In the genomic region with DNA sequence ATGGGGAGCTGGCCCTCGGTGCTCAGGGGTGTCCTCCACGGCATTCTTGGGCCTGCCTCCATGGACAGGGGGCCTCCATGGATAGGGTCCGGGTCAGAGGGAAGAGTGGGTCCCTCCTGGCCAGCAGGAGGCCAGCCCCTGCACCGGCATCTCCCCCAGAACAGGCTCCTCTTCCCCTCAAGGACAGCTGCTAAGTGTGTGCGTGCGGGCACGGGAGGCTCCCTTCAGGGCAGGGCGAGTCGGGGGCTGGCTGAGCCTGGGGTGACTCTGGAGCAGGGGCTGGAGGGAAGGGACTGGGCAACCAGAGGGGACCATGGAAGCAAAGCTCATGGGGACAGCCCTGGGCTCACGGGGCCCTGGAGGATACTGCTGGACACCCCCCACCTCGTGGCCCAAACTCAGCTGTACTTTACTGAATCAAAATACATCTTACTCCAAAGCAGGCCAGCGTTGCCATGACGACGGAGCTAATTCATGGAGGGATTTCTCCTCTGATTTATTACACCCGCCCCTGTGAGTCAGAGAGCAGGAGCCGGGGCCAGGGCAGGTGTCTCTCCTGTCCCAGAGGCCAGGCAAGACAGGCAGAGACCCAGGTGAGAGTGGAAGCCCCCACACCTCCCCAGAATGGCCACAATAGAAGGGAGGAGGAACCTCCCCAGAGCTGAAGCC, we compare ENCODE assay signal across 9 cellular contexts. TPM values are rescaled to one million over a fixed set of nuclear protein-coding genes. Genes with fewer than 3 reads are reported as not detected.
DNase-seq lines count a peak whose midpoint lies in the region; TF ChIP-seq lines count a peak whose summit lies in the region.
"Had no signal": no experiment of that assay in that cellular context is flagged by ENCODE, and none has a peak within 500 bp of the region (broad histone marks: within the 10 kb centered on the region; RNA-seq: fewer than 3 reads in every experiment).

No MANE protein-coding gene starts in this region.

- H3K79me2 ChIP-seq in Karpas-422 (ENCODE audit: low read length) = no peaks in the 10 kb centered on the region

- peak overlapping the region; percentile 25 for H3K4me3 Mint-ChIP-seq in nephron progenitor cell

- no peak overlapping the region for H3K4me2 ChIP-seq in Karpas-422 (ENCODE audit: low read depth, low read length, poor library complexity, severe bottlenecking)

- no peak overlapping the region for H3K9ac ChIP-seq in Karpas-422 (ENCODE audit: low read length)
- H3K9ac ChIP-seq in adipocyte (ENCODE audit: low read length) = no peak overlapping the region

- H3K9me3 Mint-ChIP-seq in nephron progenitor cell = no peaks in the 10 kb centered on the region
- H3K9me3 Mint-ChIP-seq: stimulated activated naive B cell treated with anti-CD40 and anti-IgM and Interleukin-4, amounts not matched to agents 10 μg/mL and 1 μg/mL and 100 μg/mL, for 72 hours had no signal

- peaks cover 46% of the 10 kb centered on the region for H3K27me3 Mint-ChIP-seq in nephron progenitor cell (ENCODE audit: low read depth, poor library complexity)

- H3K4me3 ChIP-seq in Karpas-422 (ENCODE audit: low read length) (no peak overlapping the region), adipocyte (ENCODE audit: low read length) (no peak overlapping the region), esophagus muscularis mucosa (no peak overlapping the region)

- H3K9me3 ChIP-seq in Karpas-422 (ENCODE audit: low read length) (no peaks in the 10 kb centered on the region), adipocyte (ENCODE audit: control insufficient read depth, low read length) (no peaks in the 10 kb centered on the region), esophagus muscularis mucosa (no peaks in the 10 kb centered on the region)

- WGBS in esophagus muscularis mucosa = 63% methylated on average over 10 of the region's 16 CpGs

- intact Hi-C loops in esophagus muscularis mucosa (cut with DNase I) = no loop called here

- no peaks in the 10 kb centered on the region for H3K9me2 ChIP-seq in Karpas-422 (replicated peaks; ENCODE audit: insufficient read depth, low read length)

- H3K27ac Mint-ChIP-seq in nephron progenitor cell = no peak overlapping the region
- H3K27ac Mint-ChIP-seq: stimulated activated naive B cell treated with anti-CD40 and anti-IgM and Interleukin-4, amounts not matched to agents 10 μg/mL and 1 μg/mL and 100 μg/mL, for 72 hours had no signal

- no peaks in the 10 kb centered on the region for H3K36me3 Mint-ChIP-seq in nephron progenitor cell (ENCODE audit: low read depth)
- H3K36me3 Mint-ChIP-seq: stimulated activated naive B cell treated with anti-CD40 and anti-IgM and Interleukin-4, amounts not matched to agents 10 μg/mL and 1 μg/mL and 100 μg/mL, for 72 hours had no signal

- peaks cover 4% of the 10 kb centered on the region; the same call in 1 of the 2 replicates for H4K20me1 ChIP-seq in Karpas-422 (ENCODE audit: insufficient read depth, low read depth, low read length)

- no peaks in the 10 kb centered on the region for H3K36me3 ChIP-seq in Karpas-422 (ENCODE audit: insufficient read depth, low read length)
- no peaks in the 10 kb centered on the region for H3K36me3 ChIP-seq in adipocyte (ENCODE audit: control insufficient read depth, insufficient read depth, low read length, severe bottlenecking)
- no peaks in the 10 kb centered on the region for H3K36me3 ChIP-seq in esophagus muscularis mucosa

- DNase-seq in NCI-H2196 (lab: John Stamatoyannopoulos, UW; ENCODE audit: unreplicated experiment) (peak; percentile 11), NCI-H2196 treated with DMSO at 0.1 percent for 48 hours (lab: John Stamatoyannopoulos, UW; ENCODE audit: unreplicated experiment) (no peak), Karpas-422 (peak; percentile 61), adipocyte (ENCODE audit: low read depth) (peak; percentile 30), nephron progenitor cell (peak; percentile 65), esophagus muscularis mucosa (ENCODE audit: extremely low spot score) (no peak), MV-4-11 (lab: John Stamatoyannopoulos, UW) (no peak), NCI-H1048 (lab: John Stamatoyannopoulos, UW) (no peak)

- H3K27me3 ChIP-seq in Karpas-422 (ENCODE audit: low read length) (no peaks in the 10 kb centered on the region), adipocyte (replicated peaks; ENCODE audit: control insufficient read depth, insufficient read depth, low read length) (peaks cover 48% of the 10 kb centered on the region), esophagus muscularis mucosa (peaks cover 8 to 56% (median 22%) of the 10 kb centered on the region in 4 donors)

- TF ChIP-seq POLR2A in esophagus muscularis mucosa (IDR thresholded peaks at IDR 0.05; ENCODE audit: low read depth) = no peak

- H2AFZ ChIP-seq in Karpas-422 (ENCODE audit: low read length) = no peak overlapping the region

- H3K27ac ChIP-seq in Karpas-422 (ENCODE audit: low read length) = no peak overlapping the region
- no peak overlapping the region for H3K27ac ChIP-seq in esophagus muscularis mucosa (replicated peaks in 1 of 4)

- peaks cover 24% of the 10 kb centered on the region for H3K4me1 Mint-ChIP-seq in nephron progenitor cell

- TF ChIP-seq EP300 in esophagus muscularis mucosa (IDR thresholded peaks at IDR 0.05) = no peak

- no peak for TF ChIP-seq CTCF in nephron progenitor cell (IDR thresholded peaks at IDR 0.05)
- no peak for TF ChIP-seq CTCF in esophagus muscularis mucosa (IDR thresholded peaks at IDR 0.05)

- H3K4me1 ChIP-seq in Karpas-422 (ENCODE audit: low read length) (peaks cover 19% of the 10 kb centered on the region), adipocyte (ENCODE audit: control insufficient read depth, insufficient read depth, low read length) (no peaks in the 10 kb centered on the region), esophagus muscularis mucosa (peaks cover 9 to 28% (median 21%) of the 10 kb centered on the region in 4 donors)

RNA-seq across cellular contexts. Expression of a gene that starts 2.1 kb away (rescaled TPM):
- 0.14 TPM in 1 of 2 replicates, not detected in the other for total RNA-seq in Karpas-422 (2014; rRNA removed; shearing (Covaris generic); ENCODE audit: low replicate concordance)
- total RNA-seq in esophagus muscularis mucosa = under 1 TPM; under 0.01 to 0.32 (median 0.09) TPM

RNA-seq across cellular contexts. Expression of a gene that starts 11.0 kb away (rescaled TPM):
- total RNA-seq in Karpas-422 (2014; rRNA removed; shearing (Covaris generic); ENCODE audit: low replicate concordance) = 46.3 and 67.0 TPM in 2 replicates
- 10 to 100 TPM; 23.7 to 62.8 (median 36.3) TPM for total RNA-seq in esophagus muscularis mucosa

RNA-seq across cellular contexts. Expression of a gene that starts 16.4 kb away (rescaled TPM):
- total RNA-seq in Karpas-422 (2014; rRNA removed; shearing (Covaris generic); ENCODE audit: low replicate concordance) = 3.7 and 7.9 TPM in 2 replicates
- total RNA-seq in esophagus muscularis mucosa = 1 to 10 TPM; 1.2 to 6.8 (median 5.7) TPM

RNA-seq across cellular contexts. Expression of a gene that starts 20.3 kb away (rescaled TPM):
- 26.5 and 42.1 TPM in 2 replicates for total RNA-seq in Karpas-422 (2014; rRNA removed; shearing (Covaris generic); ENCODE audit: low replicate concordance)
- total RNA-seq in esophagus muscularis mucosa = 10 to 100 TPM in 3 of 4 donors, 1 to 10 TPM in 1; 8.9 to 20.0 (median 13.7) TPM

RNA-seq across cellular contexts. Expression of a gene that starts 29.1 kb away (rescaled TPM):
- 14.8 and 36.9 TPM in 2 replicates for total RNA-seq in Karpas-422 (2014; rRNA removed; shearing (Covaris generic); ENCODE audit: low replicate concordance)
- 10 to 100 TPM; 19.1 to 39.7 (median 28.5) TPM for total RNA-seq in esophagus muscularis mucosa

Comparison
In these comparisons a context has a peak if more than half of its experiments do, and no peak if none do; other contexts are left out.
1. DNase-seq: peak in NCI-H2196 (single experiment), Karpas-422 (single experiment), adipocyte (single experiment) and nephron progenitor cell (single experiment); none in NCI-H2196 treated with DMSO at 0.1 percent for 48 hours (single experiment), esophagus muscularis mucosa (single experiment), MV-4-11 (single experiment) and NCI-H1048 (single experiment).